In the genomic region with DNA sequence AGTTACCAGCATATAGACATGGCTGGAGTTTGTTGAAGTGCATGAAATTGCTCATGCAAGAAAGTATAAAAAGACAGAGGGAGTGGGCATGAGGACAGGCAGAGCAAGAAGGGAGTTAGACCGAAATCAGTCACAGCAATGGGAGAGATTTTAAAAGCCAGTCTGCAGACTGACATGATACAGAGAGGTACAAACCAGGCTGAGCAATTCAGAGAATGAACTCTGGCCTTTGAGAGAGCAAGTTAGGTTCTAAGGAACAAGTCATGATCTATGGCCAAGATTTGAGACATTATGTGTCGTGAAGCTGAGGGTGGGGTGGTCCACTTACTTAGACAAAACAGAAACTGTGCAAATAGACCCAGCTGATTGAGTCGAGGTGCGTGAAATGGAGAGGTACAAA, we compare ENCODE assay signal across 16 cellular contexts.
DNase-seq lines count a peak whose midpoint lies in the region; ATAC-seq and TF ChIP-seq lines count a peak whose summit lies in the region.
"Had no signal": no experiment of that assay in that cellular context is flagged by ENCODE, and none has a peak within 500 bp of the region (broad histone marks: within the 10 kb centered on the region; RNA-seq: fewer than 3 reads in every experiment).

No MANE protein-coding gene starts in this region.

- no peak overlapping the region for H3K27ac Mint-ChIP-seq in activated naive CD8-positive, alpha-beta T cell treated with anti-CD3 and anti-CD28 coated beads, Interleukin-2, amount 50 U/mL, for 24 hours
- H3K27ac Mint-ChIP-seq in activated naive CD8-positive, alpha-beta T cell treated with anti-CD3 and anti-CD28 coated beads for 36 hours: no peak overlapping the region
- H3K27ac Mint-ChIP-seq in neural progenitor cell: no peak overlapping the region
- no peak overlapping the region for H3K27ac Mint-ChIP-seq in stimulated activated naive B cell treated with anti-CD40 and anti-IgM and Interleukin-4, amounts not matched to agents 10 μg/mL and 1 μg/mL and 100 μg/mL, for 72 hours
- H3K27ac Mint-ChIP-seq: CD4-positive, alpha-beta T cell had no signal

- H3K4me2 ChIP-seq in OCI-LY3 (ENCODE audit: low read length) (peak overlapping the region; percentile 80; the same call in 1 of the 2 replicates), neural progenitor cell (no peak overlapping the region)
- H3K4me2 ChIP-seq: A549 had no signal

- H3K9ac ChIP-seq in OCI-LY3 (ENCODE audit: low read length) (no peak overlapping the region), neural progenitor cell (no peak overlapping the region)

- no peaks in the 10 kb centered on the region for H3K9me3 Mint-ChIP-seq in activated naive CD8-positive, alpha-beta T cell treated with anti-CD3 and anti-CD28 coated beads, Interleukin-2, amount 50 U/mL, for 24 hours
- no peaks in the 10 kb centered on the region for H3K9me3 Mint-ChIP-seq in activated naive CD8-positive, alpha-beta T cell treated with anti-CD3 and anti-CD28 coated beads for 36 hours
- no peaks in the 10 kb centered on the region for H3K9me3 Mint-ChIP-seq in neural progenitor cell
- H3K9me3 Mint-ChIP-seq in stimulated activated naive B cell treated with anti-CD40 and anti-IgM and Interleukin-4, amounts not matched to agents 10 μg/mL and 1 μg/mL and 100 μg/mL, for 72 hours: no peaks in the 10 kb centered on the region
- H3K9me3 Mint-ChIP-seq: CD4-positive, alpha-beta T cell had no signal

- H3K36me3 ChIP-seq in OCI-LY3 (replicated peaks; ENCODE audit: low read depth, low read length) (no peaks in the 10 kb centered on the region), neural progenitor cell (no peaks in the 10 kb centered on the region)
- H3K36me3 ChIP-seq: HAP-1 had no signal

- no peaks in the 10 kb centered on the region for H3K36me3 Mint-ChIP-seq in activated naive CD8-positive, alpha-beta T cell treated with anti-CD3 and anti-CD28 coated beads, Interleukin-2, amount 50 U/mL, for 24 hours (ENCODE audit: low read depth)
- H3K36me3 Mint-ChIP-seq in activated naive CD8-positive, alpha-beta T cell treated with anti-CD3 and anti-CD28 coated beads for 36 hours: no peaks in the 10 kb centered on the region
- H3K36me3 Mint-ChIP-seq in neural progenitor cell: no peaks in the 10 kb centered on the region
- H3K36me3 Mint-ChIP-seq in stimulated activated naive B cell treated with anti-CD40 and anti-IgM and Interleukin-4, amounts not matched to agents 10 μg/mL and 1 μg/mL and 100 μg/mL, for 72 hours: no peaks in the 10 kb centered on the region

- H2AFZ ChIP-seq in OCI-LY3 (ENCODE audit: low read depth, low read length) (no peak overlapping the region), neural progenitor cell (replicated peaks) (peak overlapping the region; percentile 61)

- H3K27ac ChIP-seq in OCI-LY3 (ENCODE audit: low read length) (no peak overlapping the region), neural progenitor cell (no peak overlapping the region)
- H3K27ac ChIP-seq: 22Rv1, A549, C4-2B had no signal

- H3K4me3 Mint-ChIP-seq in activated naive CD8-positive, alpha-beta T cell treated with anti-CD3 and anti-CD28 coated beads, Interleukin-2, amount 50 U/mL, for 24 hours: no peak overlapping the region
- no peak overlapping the region for H3K4me3 Mint-ChIP-seq in activated naive CD8-positive, alpha-beta T cell treated with anti-CD3 and anti-CD28 coated beads for 36 hours
- H3K4me3 Mint-ChIP-seq in neural progenitor cell: no peak overlapping the region
- H3K4me3 Mint-ChIP-seq in stimulated activated naive B cell treated with anti-CD40 and anti-IgM and Interleukin-4, amounts not matched to agents 10 μg/mL and 1 μg/mL and 100 μg/mL, for 72 hours: no peak overlapping the region
- H3K4me3 Mint-ChIP-seq: CD4-positive, alpha-beta T cell had no signal

- peaks cover 36% of the 10 kb centered on the region for H3K4me1 ChIP-seq in OCI-LY3 (ENCODE audit: low read length)
- peaks cover 35% of the 10 kb centered on the region for H3K4me1 ChIP-seq in neural progenitor cell
- H3K4me1 ChIP-seq: A549, Caco-2 had no signal

- H3K4me3 ChIP-seq in OCI-LY3 (ENCODE audit: low read length) (no peak overlapping the region), neural progenitor cell (no peak overlapping the region)
- H3K4me3 ChIP-seq: A549, HAP-1, K562 had no signal

- H3K79me2 ChIP-seq in OCI-LY3 (ENCODE audit: low read length): no peaks in the 10 kb centered on the region
- no peaks in the 10 kb centered on the region for H3K79me2 ChIP-seq in neural progenitor cell (ENCODE audit: low read depth)

- TF ChIP-seq POLR2A in erythroblast (IDR thresholded peaks at IDR 0.05; ENCODE audit: low read length): no peak

- H3K27me3 ChIP-seq in OCI-LY3 (ENCODE audit: low read depth, low read length) (0 out of 2 replicates have a peak, but pooled peaks cover 2% of the 10 kb centered on the region), neural progenitor cell (no peaks in the 10 kb centered on the region)

- ATAC-seq in activated naive CD8-positive, alpha-beta T cell treated with anti-CD3 and anti-CD28 coated beads, Interleukin-2, amount 50 U/mL, for 24 hours: peak; percentile 20
- ATAC-seq in stimulated activated naive B cell treated with anti-CD40 and anti-IgM and Interleukin-4, amounts not matched to agents 10 μg/mL and 1 μg/mL and 100 μg/mL, for 72 hours (replicated peaks): peak; percentile 26 to 38
- ATAC-seq: A549, K562 had no signal

- no peaks in the 10 kb centered on the region for H3K4me1 Mint-ChIP-seq in activated naive CD8-positive, alpha-beta T cell treated with anti-CD3 and anti-CD28 coated beads, Interleukin-2, amount 50 U/mL, for 24 hours
- H3K4me1 Mint-ChIP-seq in activated naive CD8-positive, alpha-beta T cell treated with anti-CD3 and anti-CD28 coated beads for 36 hours: no peaks in the 10 kb centered on the region
- H3K4me1 Mint-ChIP-seq in neural progenitor cell: peaks cover 4% of the 10 kb centered on the region
- no peaks in the 10 kb centered on the region for H3K4me1 Mint-ChIP-seq in stimulated activated naive B cell treated with anti-CD40 and anti-IgM and Interleukin-4, amounts not matched to agents 10 μg/mL and 1 μg/mL and 100 μg/mL, for 72 hours

- peaks cover 18% of the 10 kb centered on the region for H3F3A ChIP-seq in neural progenitor cell (ENCODE audit: low read depth)

- DNase-seq in activated naive CD8-positive, alpha-beta T cell treated with anti-CD3 and anti-CD28 coated beads, Interleukin-2, amount 50 U/mL, for 24 hours: no peak
- DNase-seq in activated naive CD8-positive, alpha-beta T cell treated with anti-CD3 and anti-CD28 coated beads for 36 hours: no peak
- DNase-seq in neural progenitor cell (ENCODE audit: low spot score): no peak
- DNase-seq in stimulated activated naive B cell treated with anti-CD40 and anti-IgM and Interleukin-4, amounts not matched to agents 10 μg/mL and 1 μg/mL and 100 μg/mL, for 72 hours: no peak
- no peak for DNase-seq in stimulated activated CD4-positive, alpha-beta T cell treated with anti-CD3 and anti-CD28 coated beads, Interleukin-12 subunit alpha, Interleukin-12 subunit beta, amount 100 ng/mL, for 4 hours
- no peak for DNase-seq in HuH-7 (ENCODE audit: low spot score)
- DNase-seq in erythroblast (lab: John Stamatoyannopoulos, UW): no peak
- DNase-seq: AML-193; Caco-2; CD4-positive, alpha-beta T cell had no signal

- TF ChIP-seq CTCF in OCI-LY3 (IDR thresholded peaks at IDR 0.05; ENCODE audit: low read depth, low read length) (no peak), neural progenitor cell (IDR thresholded peaks at IDR 0.05) (no peak)

- peaks cover 6% of the 10 kb centered on the region for H3K27me3 Mint-ChIP-seq in activated naive CD8-positive, alpha-beta T cell treated with anti-CD3 and anti-CD28 coated beads, Interleukin-2, amount 50 U/mL, for 24 hours
- no peaks in the 10 kb centered on the region for H3K27me3 Mint-ChIP-seq in activated naive CD8-positive, alpha-beta T cell treated with anti-CD3 and anti-CD28 coated beads for 36 hours
- no peaks in the 10 kb centered on the region for H3K27me3 Mint-ChIP-seq in neural progenitor cell (ENCODE audit: insufficient read depth, low read depth)
- H3K27me3 Mint-ChIP-seq in stimulated activated naive B cell treated with anti-CD40 and anti-IgM and Interleukin-4, amounts not matched to agents 10 μg/mL and 1 μg/mL and 100 μg/mL, for 72 hours: peaks cover 0 to 4% of the 10 kb centered on the region in 2 donors
- H3K27me3 Mint-ChIP-seq: CD4-positive, alpha-beta T cell had no signal

- H3K9me3 ChIP-seq in OCI-LY3 (ENCODE audit: insufficient read depth, low read length) (no peaks in the 10 kb centered on the region), neural progenitor cell (ENCODE audit: low read depth) (no peaks in the 10 kb centered on the region)
- H3K9me3 ChIP-seq: A549, Caco-2, HAP-1 had no signal

- H4K20me1 ChIP-seq in OCI-LY3 (ENCODE audit: insufficient read depth, low read length) (no peaks in the 10 kb centered on the region), neural progenitor cell (ENCODE audit: low read depth) (no peaks in the 10 kb centered on the region)
